Comparison of ENCODE assay signal across 1 cellular context in the genomic region with DNA sequence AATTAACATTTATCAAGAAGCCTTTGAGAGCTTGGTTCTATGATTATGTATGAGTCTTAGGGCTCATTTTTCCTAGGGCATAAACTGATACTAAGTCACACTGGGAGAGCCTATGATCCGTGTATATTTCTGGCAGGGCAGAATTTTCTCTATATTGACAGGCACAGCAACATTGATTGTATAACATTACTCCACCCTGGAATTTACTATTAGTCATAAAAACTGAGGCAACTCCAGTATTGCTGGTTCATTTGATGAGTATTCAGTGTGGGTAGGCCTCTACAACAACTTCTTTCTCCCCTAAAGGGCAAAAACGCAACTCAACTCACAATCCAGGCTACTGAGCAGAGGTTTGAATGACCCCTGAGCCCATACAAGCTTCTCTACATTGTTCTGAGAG.
TF ChIP-seq lines count a peak whose summit lies in the region.

No MANE protein-coding gene starts in this region.

TF ChIP-seq in GM23338, 12 proteins besides CTCF, POLR2A, EP300 and RAD21 (continued from another document):
- TF ChIP-seq, protein P1, sequence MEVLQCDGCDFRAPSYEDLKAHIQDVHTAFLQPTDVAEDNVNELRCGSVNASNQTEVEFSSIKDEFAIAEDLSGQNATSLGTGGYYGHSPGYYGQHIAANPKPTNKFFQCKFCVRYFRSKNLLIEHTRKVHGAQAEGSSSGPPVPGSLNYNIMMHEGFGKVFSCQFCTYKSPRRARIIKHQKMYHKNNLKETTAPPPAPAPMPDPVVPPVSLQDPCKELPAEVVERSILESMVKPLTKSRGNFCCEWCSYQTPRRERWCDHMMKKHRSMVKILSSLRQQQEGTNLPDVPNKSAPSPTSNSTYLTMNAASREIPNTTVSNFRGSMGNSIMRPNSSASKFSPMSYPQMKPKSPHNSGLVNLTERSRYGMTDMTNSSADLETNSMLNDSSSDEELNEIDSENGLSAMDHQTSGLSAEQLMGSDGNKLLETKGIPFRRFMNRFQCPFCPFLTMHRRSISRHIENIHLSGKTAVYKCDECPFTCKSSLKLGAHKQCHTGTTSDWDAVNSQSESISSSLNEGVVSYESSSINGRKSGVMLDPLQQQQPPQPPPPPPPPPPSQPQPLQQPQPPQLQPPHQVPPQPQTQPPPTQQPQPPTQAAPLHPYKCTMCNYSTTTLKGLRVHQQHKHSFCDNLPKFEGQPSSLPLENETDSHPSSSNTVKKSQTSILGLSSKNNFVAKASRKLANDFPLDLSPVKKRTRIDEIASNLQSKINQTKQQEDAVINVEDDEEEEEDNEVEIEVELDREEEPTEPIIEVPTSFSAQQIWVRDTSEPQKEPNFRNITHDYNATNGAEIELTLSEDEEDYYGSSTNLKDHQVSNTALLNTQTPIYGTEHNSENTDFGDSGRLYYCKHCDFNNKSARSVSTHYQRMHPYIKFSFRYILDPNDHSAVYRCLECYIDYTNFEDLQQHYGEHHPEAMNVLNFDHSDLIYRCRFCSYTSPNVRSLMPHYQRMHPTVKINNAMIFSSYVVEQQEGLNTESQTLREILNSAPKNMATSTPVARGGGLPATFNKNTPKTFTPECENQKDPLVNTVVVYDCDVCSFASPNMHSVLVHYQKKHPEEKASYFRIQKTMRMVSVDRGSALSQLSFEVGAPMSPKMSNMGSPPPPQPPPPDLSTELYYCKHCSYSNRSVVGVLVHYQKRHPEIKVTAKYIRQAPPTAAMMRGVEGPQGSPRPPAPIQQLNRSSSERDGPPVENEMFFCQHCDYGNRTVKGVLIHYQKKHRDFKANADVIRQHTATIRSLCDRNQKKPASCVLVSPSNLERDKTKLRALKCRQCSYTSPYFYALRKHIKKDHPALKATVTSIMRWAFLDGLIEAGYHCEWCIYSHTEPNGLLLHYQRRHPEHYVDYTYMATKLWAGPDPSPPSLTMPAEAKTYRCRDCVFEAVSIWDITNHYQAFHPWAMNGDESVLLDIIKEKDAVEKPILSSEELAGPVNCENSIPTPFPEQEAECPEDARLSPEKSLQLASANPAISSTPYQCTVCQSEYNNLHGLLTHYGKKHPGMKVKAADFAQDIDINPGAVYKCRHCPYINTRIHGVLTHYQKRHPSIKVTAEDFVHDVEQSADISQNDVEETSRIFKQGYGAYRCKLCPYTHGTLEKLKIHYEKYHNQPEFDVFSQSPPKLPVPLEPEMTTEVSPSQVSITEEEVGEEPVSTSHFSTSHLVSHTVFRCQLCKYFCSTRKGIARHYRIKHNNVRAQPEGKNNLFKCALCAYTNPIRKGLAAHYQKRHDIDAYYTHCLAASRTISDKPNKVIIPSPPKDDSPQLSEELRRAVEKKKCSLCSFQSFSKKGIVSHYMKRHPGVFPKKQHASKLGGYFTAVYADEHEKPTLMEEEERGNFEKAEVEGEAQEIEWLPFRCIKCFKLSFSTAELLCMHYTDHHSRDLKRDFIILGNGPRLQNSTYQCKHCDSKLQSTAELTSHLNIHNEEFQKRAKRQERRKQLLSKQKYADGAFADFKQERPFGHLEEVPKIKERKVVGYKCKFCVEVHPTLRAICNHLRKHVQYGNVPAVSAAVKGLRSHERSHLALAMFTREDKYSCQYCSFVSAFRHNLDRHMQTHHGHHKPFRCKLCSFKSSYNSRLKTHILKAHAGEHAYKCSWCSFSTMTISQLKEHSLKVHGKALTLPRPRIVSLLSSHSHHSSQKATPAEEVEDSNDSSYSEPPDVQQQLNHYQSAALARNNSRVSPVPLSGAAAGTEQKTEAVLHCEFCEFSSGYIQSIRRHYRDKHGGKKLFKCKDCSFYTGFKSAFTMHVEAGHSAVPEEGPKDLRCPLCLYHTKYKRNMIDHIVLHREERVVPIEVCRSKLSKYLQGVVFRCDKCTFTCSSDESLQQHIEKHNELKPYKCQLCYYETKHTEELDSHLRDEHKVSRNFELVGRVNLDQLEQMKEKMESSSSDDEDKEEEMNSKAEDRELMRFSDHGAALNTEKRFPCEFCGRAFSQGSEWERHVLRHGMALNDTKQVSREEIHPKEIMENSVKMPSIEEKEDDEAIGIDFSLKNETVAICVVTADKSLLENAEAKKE (CRISPR knock-in tag; IDR thresholded peaks at IDR 0.05) = no peak
- no peak for TF ChIP-seq POLR2AphosphoS5 (IDR thresholded peaks at IDR 0.05; ENCODE audit: low read depth)
- TF ChIP-seq ZNF114 (CRISPR knock-in tag; IDR thresholded peaks at IDR 0.05) = no peak
- TF ChIP-seq NANOG (IDR thresholded peaks at IDR 0.05; ENCODE audit: borderline replicate concordance) = no peak
- TF ChIP-seq, protein P2, sequence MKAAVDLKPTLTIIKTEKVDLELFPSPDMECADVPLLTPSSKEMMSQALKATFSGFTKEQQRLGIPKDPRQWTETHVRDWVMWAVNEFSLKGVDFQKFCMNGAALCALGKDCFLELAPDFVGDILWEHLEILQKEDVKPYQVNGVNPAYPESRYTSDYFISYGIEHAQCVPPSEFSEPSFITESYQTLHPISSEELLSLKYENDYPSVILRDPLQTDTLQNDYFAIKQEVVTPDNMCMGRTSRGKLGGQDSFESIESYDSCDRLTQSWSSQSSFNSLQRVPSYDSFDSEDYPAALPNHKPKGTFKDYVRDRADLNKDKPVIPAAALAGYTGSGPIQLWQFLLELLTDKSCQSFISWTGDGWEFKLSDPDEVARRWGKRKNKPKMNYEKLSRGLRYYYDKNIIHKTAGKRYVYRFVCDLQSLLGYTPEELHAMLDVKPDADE (IDR thresholded peaks at IDR 0.05) = no peak
- TF ChIP-seq STAT1 (IDR thresholded peaks at IDR 0.05; ENCODE audit: unreplicated experiment) = no peak
- no peak for TF ChIP-seq REST (IDR thresholded peaks at IDR 0.05; ENCODE audit: unreplicated experiment)
- no peak for TF ChIP-seq ZNF331 (CRISPR knock-in tag; IDR thresholded peaks at IDR 0.05; ENCODE audit: low read depth)
- no peak for TF ChIP-seq EZH2phosphoT487 (IDR thresholded peaks at IDR 0.05; ENCODE audit: unreplicated experiment)
- TF ChIP-seq CREB1 (CRISPR knock-in tag; IDR thresholded peaks at IDR 0.05; ENCODE audit: low read depth) = no peak
- TF ChIP-seq EZH2 (IDR thresholded peaks at IDR 0.05; ENCODE audit: low read depth, unreplicated experiment) = no peak
TF ChIP-seq in GM23338: peak in this region for 0.
